ENCODE assay signal across 8 cellular contexts in genomic region chr19:5826531-5827341, GRCh38. TPM values are rescaled to one million over a fixed set of nuclear protein-coding genes. Genes with fewer than 3 reads are reported as not detected.
A peak's percentile ranks its signal among the peaks of the same experiment; 100 is the strongest.
DNase-seq lines count a peak whose midpoint lies in the region; ATAC-seq and TF ChIP-seq lines count a peak whose summit lies in the region.

No MANE protein-coding gene starts in this region.

- no peak overlapping the region for H3K4me3 ChIP-seq in retinal pigment epithelial cell (ENCODE audit: low read length)

- no peaks in the 10 kb centered on the region for H3K9me3 Mint-ChIP-seq in activated CD4-positive, alpha-beta memory T cell treated with anti-CD3 and anti-CD28 coated beads, Interleukin-2, amount 10 ng/mL, durations not matched to agents 7 days and 5 days
- H3K9me3 Mint-ChIP-seq in glutamatergic neuron (ENCODE audit: unreplicated experiment): peaks cover 8% of the 10 kb centered on the region

- H3K4me1 Mint-ChIP-seq in activated CD4-positive, alpha-beta memory T cell treated with anti-CD3 and anti-CD28 coated beads, Interleukin-2, amount 10 ng/mL, durations not matched to agents 7 days and 5 days: peaks cover 14% of the 10 kb centered on the region
- no peaks in the 10 kb centered on the region for H3K4me1 Mint-ChIP-seq in glutamatergic neuron (ENCODE audit: low read depth, unreplicated experiment)

- no peak for ATAC-seq in GM19395 (IDR thresholded peaks at IDR 0.05; ENCODE audit: unreplicated experiment)

- CTCF ChIA-PET in activated CD4-positive, alpha-beta memory T cell treated with anti-CD3 and anti-CD28 coated beads, Interleukin-2, amount 10 ng/mL, durations not matched to agents 7 days and 5 days (lab: Charles Lee): interaction anchor here (1.2 to 2.7 kb wide), 2 partner anchors 23 to 36 kb away, joined by 3 to 58 read pairs; partner anchors contain the start of genes DUS3L and NRTN

- POLR2A ChIA-PET in activated CD4-positive, alpha-beta memory T cell treated with anti-CD3 and anti-CD28 coated beads, Interleukin-2, amount 10 ng/mL, durations not matched to agents 7 days and 5 days (lab: Charles Lee): interaction anchor here (0.6 to 3.3 kb wide), 9 partner anchors 18 to 1664 kb away, joined by 4 to 61 read pairs (median 11); partner anchors contain the start of genes CATSPERD, DUS3L, LONP1 and NDUFA11

- no peaks in the 10 kb centered on the region for H3K27me3 Mint-ChIP-seq in activated CD4-positive, alpha-beta memory T cell treated with anti-CD3 and anti-CD28 coated beads, Interleukin-2, amount 10 ng/mL, durations not matched to agents 7 days and 5 days
- peaks cover 8% of the 10 kb centered on the region for H3K27me3 Mint-ChIP-seq in glutamatergic neuron (ENCODE audit: unreplicated experiment)

- TF ChIP-seq CTCF in glutamatergic neuron (IDR thresholded peaks at IDR 0.05; ENCODE audit: partially characterized antibody, unreplicated experiment) (no peak), retinal pigment epithelial cell (conservative IDR thresholded peaks at IDR 0.05; ENCODE audit: low read depth, low read length) (peak; percentile 12)

- H3K4me3 Mint-ChIP-seq in activated CD4-positive, alpha-beta memory T cell treated with anti-CD3 and anti-CD28 coated beads, Interleukin-2, amount 10 ng/mL, durations not matched to agents 7 days and 5 days: peak overlapping the region; percentile 94
- H3K4me3 Mint-ChIP-seq in glutamatergic neuron (ENCODE audit: unreplicated experiment): peak overlapping the region; percentile 91

- peak overlapping the region; percentile 85 for H3K27ac Mint-ChIP-seq in activated CD4-positive, alpha-beta memory T cell treated with anti-CD3 and anti-CD28 coated beads, Interleukin-2, amount 10 ng/mL, durations not matched to agents 7 days and 5 days
- H3K27ac Mint-ChIP-seq in glutamatergic neuron (ENCODE audit: unreplicated experiment): peak overlapping the region; percentile 52

- peak; percentile 37 for DNase-seq in stimulated activated CD4-positive, alpha-beta T cell treated with anti-CD3 and anti-CD28 coated beads, Interleukin-15, amount 100 ng/mL, for 24 hours
- DNase-seq in stimulated activated CD4-positive, alpha-beta T cell treated with anti-CD3 and anti-CD28 coated beads, Interleukin-4, amount 100 ng/mL, for 24 hours: no peak
- DNase-seq in NCI-H2107 (lab: John Stamatoyannopoulos, UW) (peak; percentile 96), glutamatergic neuron (peak; percentile 73), retinal pigment epithelial cell (ENCODE audit: low read depth) (no peak)
- peak; percentile 22 for DNase-seq in activated CD4-positive, alpha-beta memory T cell treated with anti-CD3 and anti-CD28 coated beads, Interleukin-2, amount 10 ng/mL, durations not matched to agents 7 days and 5 days
- DNase-seq in NK-92 treated with Interleukin-12 subunit alpha and Interleukin-12 subunit beta, amount 100 ng/mL, for 24 hours (lab: John Stamatoyannopoulos, UW): no peak

- no peaks in the 10 kb centered on the region for H3K36me3 Mint-ChIP-seq in activated CD4-positive, alpha-beta memory T cell treated with anti-CD3 and anti-CD28 coated beads, Interleukin-2, amount 10 ng/mL, durations not matched to agents 7 days and 5 days (ENCODE audit: low read depth)
- H3K36me3 Mint-ChIP-seq in glutamatergic neuron (ENCODE audit: unreplicated experiment): no peaks in the 10 kb centered on the region

RNA-seq across cellular contexts. Expression of gene FUT6, which starts 12.8 kb away (rescaled TPM):
- total RNA-seq in activated CD4-positive, alpha-beta memory T cell treated with anti-CD3 and anti-CD28 coated beads, Interleukin-2, amount 10 ng/mL, durations not matched to agents 7 days and 5 days: not detected
- not detected for total RNA-seq in glutamatergic neuron (ENCODE audit: unreplicated experiment)

RNA-seq across cellular contexts. Expression of gene NRTN, which starts 21.9 kb away (rescaled TPM):
- total RNA-seq in activated CD4-positive, alpha-beta memory T cell treated with anti-CD3 and anti-CD28 coated beads, Interleukin-2, amount 10 ng/mL, durations not matched to agents 7 days and 5 days: under 1 TPM; 0.20 to 0.43 TPM
- 1.2 TPM for total RNA-seq in glutamatergic neuron (ENCODE audit: unreplicated experiment)

RNA-seq across cellular contexts. Expression of gene FUT3, which starts 24.5 kb away (rescaled TPM):
- total RNA-seq in activated CD4-positive, alpha-beta memory T cell treated with anti-CD3 and anti-CD28 coated beads, Interleukin-2, amount 10 ng/mL, durations not matched to agents 7 days and 5 days: not detected
- total RNA-seq in glutamatergic neuron (ENCODE audit: unreplicated experiment): not detected

RNA-seq across cellular contexts. Expression of gene DUS3L, which starts 35.8 kb away (rescaled TPM):
- 10 to 100 TPM; 38.3 to 42.1 TPM for total RNA-seq in activated CD4-positive, alpha-beta memory T cell treated with anti-CD3 and anti-CD28 coated beads, Interleukin-2, amount 10 ng/mL, durations not matched to agents 7 days and 5 days
- 22.4 TPM for total RNA-seq in glutamatergic neuron (ENCODE audit: unreplicated experiment)

RNA-seq across cellular contexts. Expression of gene PRR22, which starts 42.2 kb away (rescaled TPM):
- 1 to 10 TPM; 2.3 to 2.4 TPM for total RNA-seq in activated CD4-positive, alpha-beta memory T cell treated with anti-CD3 and anti-CD28 coated beads, Interleukin-2, amount 10 ng/mL, durations not matched to agents 7 days and 5 days
- 3.1 TPM for total RNA-seq in glutamatergic neuron (ENCODE audit: unreplicated experiment)

Comparison
In these comparisons a context has a peak if more than half of its experiments do, and no peak if none do; other contexts are left out.
1. DNase-seq: peak in stimulated activated CD4-positive, alpha-beta T cell treated with anti-CD3 and anti-CD28 coated beads, Interleukin-15, amount 100 ng/mL, for 24 hours (single experiment), NCI-H2107 (single experiment), activated CD4-positive, alpha-beta memory T cell treated with anti-CD3 and anti-CD28 coated beads, Interleukin-2, amount 10 ng/mL, durations not matched to agents 7 days and 5 days (single experiment) and glutamatergic neuron (single experiment); none in stimulated activated CD4-positive, alpha-beta T cell treated with anti-CD3 and anti-CD28 coated beads, Interleukin-4, amount 100 ng/mL, for 24 hours (single experiment), retinal pigment epithelial cell (single experiment) and NK-92 treated with Interleukin-12 subunit alpha and Interleukin-12 subunit beta, amount 100 ng/mL, for 24 hours (single experiment).